ENCODE assay signal across 1 cellular context in genomic region chr7:157140118-157140905, GRCh38.
TF ChIP-seq lines count a peak whose summit lies in the region.

No MANE protein-coding gene starts in this region.

TF ChIP-seq in HEK293T, 16 proteins besides CTCF, POLR2A, EP300 and RAD21 (continued from another document):
- TF ChIP-seq SUZ12 (IDR thresholded peaks at IDR 0.05) (no peak), FOXM1 (IDR thresholded peaks at IDR 0.05; ENCODE audit: borderline replicate concordance) (no peak)
TF ChIP-seq in HEK293T: peak in this region for 0.
